In genomic region chr15:43769584-43770228, GRCh38 we compare ENCODE assay signal across 8 cellular contexts. TPM values are rescaled to one million over a fixed set of nuclear protein-coding genes. Genes with fewer than 3 reads are reported as not detected.
A peak's percentile ranks its signal among the peaks of the same experiment; 100 is the strongest.
DNase-seq lines count a peak whose midpoint lies in the region; ATAC-seq, FAIRE-seq and TF ChIP-seq lines count a peak whose summit lies in the region.

No MANE protein-coding gene starts in this region.

- peak overlapping the region; percentile 25 for H3K27ac ChIP-seq in vagina

- no peaks in the 10 kb centered on the region for H3K4me1 Mint-ChIP-seq in activated CD4-positive, alpha-beta memory T cell treated with anti-CD3 and anti-CD28 coated beads for 36 hours (ENCODE audit: low read depth)
- H3K4me1 Mint-ChIP-seq in natural killer cell treated with Interleukin-12 subunit alpha and Interleukin-12 subunit beta and Interleukin-15 and Interleukin-18, amount 100 ng/mL, for 72 hours (ENCODE audit: low read depth in 2 of 2) = no peaks in the 10 kb centered on the region

- FAIRE-seq in A204.1 (lab: Jason Lieb, UNC) = peak; percentile 77

- H3K9me3 ChIP-seq in vagina = no peaks in the 10 kb centered on the region

- POLR2A ChIA-PET in activated CD4-positive, alpha-beta memory T cell treated with anti-CD3 and anti-CD28 coated beads for 36 hours (lab: Charles Lee) = no interaction called here

- no peak overlapping the region for H3K4me3 Mint-ChIP-seq in activated CD4-positive, alpha-beta memory T cell treated with anti-CD3 and anti-CD28 coated beads for 36 hours
- H3K4me3 Mint-ChIP-seq in natural killer cell treated with Interleukin-12 subunit alpha and Interleukin-12 subunit beta and Interleukin-15 and Interleukin-18, amount 100 ng/mL, for 72 hours = no peak overlapping the region

- no peaks in the 10 kb centered on the region for H3K9me3 Mint-ChIP-seq in activated CD4-positive, alpha-beta memory T cell treated with anti-CD3 and anti-CD28 coated beads for 36 hours
- H3K9me3 Mint-ChIP-seq in natural killer cell treated with Interleukin-12 subunit alpha and Interleukin-12 subunit beta and Interleukin-15 and Interleukin-18, amount 100 ng/mL, for 72 hours = no peaks in the 10 kb centered on the region

- CTCF ChIA-PET in activated CD4-positive, alpha-beta memory T cell treated with anti-CD3 and anti-CD28 coated beads for 36 hours (lab: Charles Lee) = interaction anchor here (0.7 to 2.3 kb wide), 9 partner anchors 10 to 394 kb away, joined by 3 to 13 read pairs (median 3); no protein-coding TSS in a partner anchor

- TF ChIP-seq POLR2A in erythroblast (IDR thresholded peaks at IDR 0.05; ENCODE audit: low read length) = no peak
- TF ChIP-seq POLR2A in vagina (IDR thresholded peaks at IDR 0.05) = no peak

- no peak overlapping the region for H3K4me3 ChIP-seq in vagina

- DNase-seq in NCI-H748 treated with DMSO at 0.1 percent for 48 hours (lab: John Stamatoyannopoulos, UW) = peak; percentile 5
- peak; percentile 71 for DNase-seq in activated CD4-positive, alpha-beta memory T cell treated with anti-CD3 and anti-CD28 coated beads for 36 hours
- peak; percentile 68 to 82 for DNase-seq in erythroblast (lab: John Stamatoyannopoulos, UW)
- no peak for DNase-seq in natural killer cell treated with Interleukin-12 subunit alpha and Interleukin-12 subunit beta and Interleukin-15 and Interleukin-18, amount 100 ng/mL, for 72 hours (ENCODE audit: low spot score)
- no peak for DNase-seq in vagina (ENCODE audit: extremely low spot score in 2 of 2)

- peak; percentile 48 to 72 for ATAC-seq in natural killer cell treated with Interleukin-12 subunit alpha and Interleukin-12 subunit beta and Interleukin-15 and Interleukin-18, amount 100 ng/mL, for 72 hours
- ATAC-seq in HG03280 (IDR thresholded peaks at IDR 0.05; ENCODE audit: unreplicated experiment) = no peak

- TF ChIP-seq CTCF in GM12874 (IDR thresholded peaks at IDR 0.05; ENCODE audit: insufficient read depth, low read depth, low read length) = peak; percentile 77
- TF ChIP-seq CTCF in vagina (IDR thresholded peaks at IDR 0.05) = peak in 2 of 3 experiments; percentile 42 to 47

- H3K27ac Mint-ChIP-seq in activated CD4-positive, alpha-beta memory T cell treated with anti-CD3 and anti-CD28 coated beads for 36 hours = peak overlapping the region; percentile 33
- peak overlapping the region in 1 of 2 donors; percentile 17 for H3K27ac Mint-ChIP-seq in natural killer cell treated with Interleukin-12 subunit alpha and Interleukin-12 subunit beta and Interleukin-15 and Interleukin-18, amount 100 ng/mL, for 72 hours

- H3K27me3 ChIP-seq in vagina = no peaks in the 10 kb centered on the region

- H3K36me3 ChIP-seq in vagina = peaks cover 4 to 86% of the 10 kb centered on the region in 2 donors

- intact Hi-C loops in activated CD4-positive, alpha-beta memory T cell treated with anti-CD3 and anti-CD28 coated beads for 36 hours (cut with micrococcal nuclease) = loop anchor here (2.0 kb wide), 1 partner anchor 17 kb away; no protein-coding TSS in a partner anchor
- intact Hi-C loops in vagina (cut with DNase I) = no loop called here

- H3K4me1 ChIP-seq in vagina = no peaks in the 10 kb centered on the region

- peaks cover 58% of the 10 kb centered on the region for H3K36me3 Mint-ChIP-seq in activated CD4-positive, alpha-beta memory T cell treated with anti-CD3 and anti-CD28 coated beads for 36 hours
- H3K36me3 Mint-ChIP-seq in natural killer cell treated with Interleukin-12 subunit alpha and Interleukin-12 subunit beta and Interleukin-15 and Interleukin-18, amount 100 ng/mL, for 72 hours = peaks cover 34% of the 10 kb centered on the region

- H3K27me3 Mint-ChIP-seq in activated CD4-positive, alpha-beta memory T cell treated with anti-CD3 and anti-CD28 coated beads for 36 hours = no peaks in the 10 kb centered on the region
- H3K27me3 Mint-ChIP-seq in natural killer cell treated with Interleukin-12 subunit alpha and Interleukin-12 subunit beta and Interleukin-15 and Interleukin-18, amount 100 ng/mL, for 72 hours = no peaks in the 10 kb centered on the region

RNA-seq across cellular contexts. Expression of gene ELL3, which starts 7.1 kb away (rescaled TPM):
- total RNA-seq in activated CD4-positive, alpha-beta memory T cell treated with anti-CD3 and anti-CD28 coated beads for 36 hours = 1 to 10 TPM; 2.4 to 2.9 TPM
- under 1 TPM; 0.26 to 0.86 TPM for total RNA-seq in natural killer cell treated with Interleukin-12 subunit alpha and Interleukin-12 subunit beta and Interleukin-15 and Interleukin-18, amount 100 ng/mL, for 72 hours
- 15.0 TPM for total RNA-seq in vagina

RNA-seq across cellular contexts. Expression of gene SERF2, which starts 22.4 kb away (rescaled TPM):
- total RNA-seq in activated CD4-positive, alpha-beta memory T cell treated with anti-CD3 and anti-CD28 coated beads for 36 hours = 100 to 1,000 TPM; 787 to 817 TPM
- total RNA-seq in natural killer cell treated with Interleukin-12 subunit alpha and Interleukin-12 subunit beta and Interleukin-15 and Interleukin-18, amount 100 ng/mL, for 72 hours = 100 to 1,000 TPM; 456 to 585 TPM
- 564 TPM for total RNA-seq in vagina

RNA-seq across cellular contexts. Expression of gene PDIA3, which starts 23.5 kb away (rescaled TPM):
- 100 to 1,000 TPM; 286 to 291 TPM for total RNA-seq in activated CD4-positive, alpha-beta memory T cell treated with anti-CD3 and anti-CD28 coated beads for 36 hours
- total RNA-seq in natural killer cell treated with Interleukin-12 subunit alpha and Interleukin-12 subunit beta and Interleukin-15 and Interleukin-18, amount 100 ng/mL, for 72 hours = 100 to 1,000 TPM; 365 to 555 TPM
- total RNA-seq in vagina = 93.8 TPM

RNA-seq across cellular contexts. Expression of gene SERINC4, which starts 30.3 kb away (rescaled TPM):
- under 1 TPM; 0.10 to 0.15 TPM for total RNA-seq in activated CD4-positive, alpha-beta memory T cell treated with anti-CD3 and anti-CD28 coated beads for 36 hours
- under 1 TPM; 0.24 to 0.50 TPM for total RNA-seq in natural killer cell treated with Interleukin-12 subunit alpha and Interleukin-12 subunit beta and Interleukin-15 and Interleukin-18, amount 100 ng/mL, for 72 hours
- total RNA-seq in vagina = not detected

RNA-seq across cellular contexts. Expression of gene HYPK, which starts 30.7 kb away (rescaled TPM):
- total RNA-seq in activated CD4-positive, alpha-beta memory T cell treated with anti-CD3 and anti-CD28 coated beads for 36 hours = 10 to 100 TPM; 16.7 to 19.1 TPM
- 10 to 100 TPM; 14.3 to 15.3 TPM for total RNA-seq in natural killer cell treated with Interleukin-12 subunit alpha and Interleukin-12 subunit beta and Interleukin-15 and Interleukin-18, amount 100 ng/mL, for 72 hours
- total RNA-seq in vagina = 44.9 TPM

Comparison
In these comparisons a context has a peak if more than half of its experiments do, and no peak if none do; other contexts are left out.
1. DNase-seq: peak in NCI-H748 treated with DMSO at 0.1 percent for 48 hours (single experiment), activated CD4-positive, alpha-beta memory T cell treated with anti-CD3 and anti-CD28 coated beads for 36 hours (single experiment) and erythroblast (2 of 2); none in natural killer cell treated with Interleukin-12 subunit alpha and Interleukin-12 subunit beta and Interleukin-15 and Interleukin-18, amount 100 ng/mL, for 72 hours (single experiment) and vagina (0 of 2).